Comparison of ENCODE assay signal across 16 cellular contexts in genomic region chr13:111965466-111966214, GRCh38.
DNase-seq lines count a peak whose midpoint lies in the region; ATAC-seq and TF ChIP-seq lines count a peak whose summit lies in the region.
"Had no signal": no experiment of that assay in that cellular context is flagged by ENCODE, and none has a peak within 500 bp of the region (broad histone marks: within the 10 kb centered on the region; RNA-seq: fewer than 3 reads in every experiment).

No MANE protein-coding gene starts in this region.

- intact Hi-C loops in CD8-positive, alpha-beta T cell (cut with DNase I, micrococcal nuclease), result no loop called here
- intact Hi-C loops in gastrocnemius medialis (cut with DNase I; ENCODE audit: low total_unique reads), result no loop called here

- H3K36me3 ChIP-seq in CD8-positive, alpha-beta T cell (ENCODE audit: insufficient read depth, low read length), result no peaks in the 10 kb centered on the region
- H3K36me3 ChIP-seq in H7 (replicated peaks; ENCODE audit: control insufficient read depth, insufficient read depth, low read length) (no peaks in the 10 kb centered on the region), gastrocnemius medialis (no peaks in the 10 kb centered on the region)

- H3K36me3 Mint-ChIP-seq in CD8-positive, alpha-beta T cell, result no peaks in the 10 kb centered on the region
- no peaks in the 10 kb centered on the region for H3K36me3 Mint-ChIP-seq in neural crest cell (ENCODE audit: low read depth)
- H3K36me3 Mint-ChIP-seq: CD4-positive, alpha-beta memory T cell had no signal

- no peaks in the 10 kb centered on the region for H3K9me3 ChIP-seq in CD8-positive, alpha-beta T cell (ENCODE audit: low read length)
- H3K9me3 ChIP-seq in gastrocnemius medialis, result no peaks in the 10 kb centered on the region
- H3K9me3 ChIP-seq: Caco-2 had no signal

- no peak overlapping the region for H3K27ac ChIP-seq in CD8-positive, alpha-beta T cell (ENCODE audit: low read depth, low read length)
- no peak overlapping the region for H3K27ac ChIP-seq in gastrocnemius medialis
- H3K27ac ChIP-seq: GM23248 had no signal

- POLR2A ChIA-PET in CD8-positive, alpha-beta T cell (lab: Charles Lee), result no interaction called here

- H3K9me3 Mint-ChIP-seq in CD8-positive, alpha-beta T cell, result no peaks in the 10 kb centered on the region
- no peaks in the 10 kb centered on the region for H3K9me3 Mint-ChIP-seq in neural crest cell
- H3K9me3 Mint-ChIP-seq: CD4-positive, alpha-beta memory T cell; H9 had no signal

- no peak overlapping the region for H3K4me3 Mint-ChIP-seq in CD8-positive, alpha-beta T cell
- H3K4me3 Mint-ChIP-seq in neural crest cell, result no peak overlapping the region
- H3K4me3 Mint-ChIP-seq: CD4-positive, alpha-beta memory T cell; H9 had no signal

- in situ Hi-C loops in gastrocnemius medialis (cut with MboI; ENCODE audit: low sequenced_read_pairs in 4 of 4), result no loop called here

- H3K4me3 ChIP-seq in CD8-positive, alpha-beta T cell (ENCODE audit: low read depth, low read length), result no peak overlapping the region
- H3K4me3 ChIP-seq in H7 (ENCODE audit: insufficient read depth, low read depth, low read length), result no peak overlapping the region
- H3K4me3 ChIP-seq in gastrocnemius medialis, result no peak overlapping the region
- H3K4me3 ChIP-seq: GM12878, GM23248 had no signal

- DNase-seq in CD8-positive, alpha-beta T cell, result no peak
- DNase-seq in H7 (peak; percentile 19), neural crest cell (ENCODE audit: low read depth, low spot score) (no peak), DMS114 treated with DMSO at 0.1 percent for 48 hours (lab: John Stamatoyannopoulos, UW; ENCODE audit: unreplicated experiment) (no peak), gastrocnemius medialis (no peak)
- DNase-seq: C1 segment of cervical spinal cord; Caco-2; CD4-positive, alpha-beta memory T cell; DMS79; EL; GDM1; GM23248; H9 had no signal

- no peaks in the 10 kb centered on the region for H3K4me1 ChIP-seq in CD8-positive, alpha-beta T cell (ENCODE audit: insufficient read depth, low read length)
- H3K4me1 ChIP-seq in gastrocnemius medialis, result no peaks in the 10 kb centered on the region
- H3K4me1 ChIP-seq: Caco-2 had no signal

- no peak for ATAC-seq in CD8-positive, alpha-beta T cell
- no peak for ATAC-seq in HG03565 (IDR thresholded peaks at IDR 0.05; ENCODE audit: unreplicated experiment)
- no peak for ATAC-seq in gastrocnemius medialis
- ATAC-seq: GM12878, HCT116 had no signal

- no peak for TF ChIP-seq CTCF in CD8-positive, alpha-beta T cell (IDR thresholded peaks at IDR 0.05)
- no peak for TF ChIP-seq CTCF in neural crest cell (conservative IDR thresholded peaks at IDR 0.05)
- TF ChIP-seq CTCF in gastrocnemius medialis (IDR thresholded peaks at IDR 0.05 in 4 of 5, conservative IDR thresholded peaks at IDR 0.05 in 1 of 5), result no peak

- no peaks in the 10 kb centered on the region for H3K27me3 ChIP-seq in CD8-positive, alpha-beta T cell (ENCODE audit: insufficient read depth, low read length)
- H3K27me3 ChIP-seq in H7 (ENCODE audit: control insufficient read depth, insufficient read depth, low read length) (no peaks in the 10 kb centered on the region), gastrocnemius medialis (peaks cover 0 to 3% (median 2%) of the 10 kb centered on the region in 3 donors)

- H3K4me1 Mint-ChIP-seq in CD8-positive, alpha-beta T cell (ENCODE audit: low read depth), result no peaks in the 10 kb centered on the region
- peaks cover 11% of the 10 kb centered on the region for H3K4me1 Mint-ChIP-seq in neural crest cell
- H3K4me1 Mint-ChIP-seq: H9 had no signal

- CTCF ChIA-PET in CD8-positive, alpha-beta T cell (lab: Charles Lee), result no interaction called here

- TF ChIP-seq POLR2A in gastrocnemius medialis (IDR thresholded peaks at IDR 0.05), result no peak

- H3K27me3 Mint-ChIP-seq in CD8-positive, alpha-beta T cell (ENCODE audit: low read depth), result peaks cover 3% of the 10 kb centered on the region
- H3K27me3 Mint-ChIP-seq in neural crest cell (ENCODE audit: low read depth), result no peaks in the 10 kb centered on the region

- peak overlapping the region; percentile 60 for H3K27ac Mint-ChIP-seq in CD8-positive, alpha-beta T cell
- peak overlapping the region; percentile 24 for H3K27ac Mint-ChIP-seq in neural crest cell (ENCODE audit: unreplicated experiment)
- H3K27ac Mint-ChIP-seq: CD4-positive, alpha-beta memory T cell; H9 had no signal
